In the genomic region with DNA sequence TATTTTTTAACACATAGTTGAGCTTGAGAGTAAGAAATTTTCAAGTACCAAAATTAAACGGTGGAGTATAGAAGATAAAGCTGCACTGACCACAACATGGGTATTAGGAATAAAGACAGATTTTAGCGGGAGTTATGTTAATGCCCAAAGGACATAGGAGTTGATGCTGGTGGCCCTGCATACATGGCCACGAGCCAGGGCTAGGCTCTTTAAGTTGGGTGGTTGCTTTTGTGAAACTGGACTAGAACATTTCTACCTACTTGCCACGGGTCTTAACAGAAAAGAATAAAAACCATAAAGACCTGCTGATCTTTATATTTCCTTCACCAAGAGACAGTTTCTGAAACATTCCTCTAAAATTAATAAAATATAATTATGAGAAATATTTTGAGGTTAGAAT, we compare ENCODE assay signal across 23 cellular contexts.
"Had no signal": no experiment of that assay in that cellular context is flagged by ENCODE, and none has a peak within 500 bp of the region (broad histone marks: within the 10 kb centered on the region; RNA-seq: fewer than 3 reads in every experiment).

No MANE protein-coding gene starts in this region.

- H3K4me3 Mint-ChIP-seq: activated CD4-positive, alpha-beta memory T cell treated with anti-CD3 and anti-CD28 coated beads for 36 hours; activated CD4-positive, alpha-beta T cell treated with anti-CD3 and anti-CD28 coated beads, Interleukin-2, amount 10 ng/mL, durations not matched to agents 7 days and 5 days; activated naive CD8-positive, alpha-beta T cell treated with anti-CD3 and anti-CD28 coated beads, Interleukin-2, amount 50 U/mL, for 24 hours; activated T-cell treated with anti-CD3 and anti-CD28 coated beads, Interleukin-2, amount 50 U/mL, for 4 hours had no signal

- H3K9me3 ChIP-seq: ascending aorta, body of pancreas had no signal

- H3K27ac Mint-ChIP-seq: activated CD4-positive, alpha-beta memory T cell treated with anti-CD3 and anti-CD28 coated beads for 36 hours; activated CD4-positive, alpha-beta T cell treated with anti-CD3 and anti-CD28 coated beads, Interleukin-2, amount 10 ng/mL, durations not matched to agents 7 days and 5 days; activated naive CD4-positive, alpha-beta T cell treated with anti-CD3 and anti-CD28 coated beads, Interleukin-2, amount 50 U/mL, for 72 hours; activated naive CD8-positive, alpha-beta T cell treated with anti-CD3 and anti-CD28 coated beads, Interleukin-2, amount 50 U/mL, for 24 hours had no signal

- H3K9me3 Mint-ChIP-seq: activated CD4-positive, alpha-beta memory T cell treated with anti-CD3 and anti-CD28 coated beads for 36 hours; activated naive CD4-positive, alpha-beta T cell treated with anti-CD3 and anti-CD28 coated beads, Interleukin-2, amount 50 U/mL, for 72 hours; activated naive CD8-positive, alpha-beta T cell treated with anti-CD3 and anti-CD28 coated beads, Interleukin-2, amount 50 U/mL, for 24 hours; activated T-cell treated with anti-CD3 and anti-CD28 coated beads, Interleukin-2, amount 50 U/mL, for 4 hours had no signal

- H3K27me3 ChIP-seq: ascending aorta, body of pancreas had no signal

- H3K27me3 Mint-ChIP-seq: activated CD4-positive, alpha-beta memory T cell treated with anti-CD3 and anti-CD28 coated beads for 36 hours; activated CD4-positive, alpha-beta T cell treated with anti-CD3 and anti-CD28 coated beads, Interleukin-2, amount 10 ng/mL, durations not matched to agents 7 days and 5 days; activated naive CD8-positive, alpha-beta T cell treated with anti-CD3 and anti-CD28 coated beads, Interleukin-2, amount 50 U/mL, for 24 hours had no signal

- H3K27ac ChIP-seq: ascending aorta, body of pancreas, coronary artery, SK-N-MC, VCaP had no signal

- DNase-seq: activated CD4-positive, alpha-beta memory T cell treated with anti-CD3 and anti-CD28 coated beads for 36 hours; activated CD4-positive, alpha-beta T cell treated with anti-CD3 and anti-CD28 coated beads, Interleukin-2, amount 10 ng/mL, durations not matched to agents 7 days and 5 days; activated CD4-positive, CD25-positive, alpha-beta regulatory T cell; activated CD8-positive, alpha-beta memory T cell treated with anti-CD3 and anti-CD28 coated beads for 24 hours; activated effector memory CD4-positive, alpha-beta T cell treated with anti-CD3 and anti-CD28 coated beads, Interleukin-2, amount 50 U/mL, for 16 hours; activated naive CD4-positive, alpha-beta T cell treated with Interleukin-2 at 50 U/mL for 16 hours; activated naive CD8-positive, alpha-beta T cell treated with anti-CD3 and anti-CD28 coated beads, Interleukin-2, amount 50 U/mL, for 24 hours; activated T-cell treated with anti-CD3 and anti-CD28 coated beads, Interleukin-2, amount 50 U/mL, for 4 hours; amniotic stem cell; body of pancreas; central memory CD4-positive, alpha-beta T cell; KG1; NCI-H1105 treated with DMSO at 0.1 percent for 48 hours; NCI-H1930; NCI-H2107; NCI-H510A treated with DMSO at 0.1 percent for 48 hours; RPMI8226; T-helper 1 cell had no signal

- H3K4me3 ChIP-seq: ascending aorta, body of pancreas, coronary artery, SK-N-MC had no signal

- H3K4me1 ChIP-seq: ascending aorta had no signal
